11 cellular contexts compared by ENCODE assay signal in genomic region chr3:12830785-12831581, GRCh38.
DNase-seq lines count a peak whose midpoint lies in the region; ATAC-seq and TF ChIP-seq lines count a peak whose summit lies in the region.
"Had no signal": no experiment of that assay in that cellular context is flagged by ENCODE, and none has a peak within 500 bp of the region (broad histone marks: within the 10 kb centered on the region; RNA-seq: fewer than 3 reads in every experiment).

No MANE protein-coding gene starts in this region.

- H3K9me2 ChIP-seq in OCI-LY1 (ENCODE audit: low read depth, low read length): no peaks in the 10 kb centered on the region

- H3K4me3 Mint-ChIP-seq in activated T-cell treated with anti-CD3 and anti-CD28 coated beads, Interleukin-2, amount 50 U/mL, for 24 hours: no peak overlapping the region
- no peak overlapping the region for H3K4me3 Mint-ChIP-seq in stimulated activated effector memory CD8-positive, alpha-beta T cell treated with anti-CD3 and anti-CD28 coated beads, Interleukin-12 subunit alpha, Interleukin-12 subunit beta, amount 100 ng/mL, for 72 hours

- H3K4me2 ChIP-seq in OCI-LY1 (ENCODE audit: low read length): no peak overlapping the region

- H3K4me1 Mint-ChIP-seq in activated T-cell treated with anti-CD3 and anti-CD28 coated beads, Interleukin-2, amount 50 U/mL, for 24 hours (ENCODE audit: low read depth): peaks cover 8% of the 10 kb centered on the region
- peaks cover 14% of the 10 kb centered on the region for H3K4me1 Mint-ChIP-seq in stimulated activated effector memory CD8-positive, alpha-beta T cell treated with anti-CD3 and anti-CD28 coated beads, Interleukin-12 subunit alpha, Interleukin-12 subunit beta, amount 100 ng/mL, for 72 hours

- peak; percentile 14 for TF ChIP-seq CTCF in OCI-LY1 (IDR thresholded peaks at IDR 0.05; ENCODE audit: low read length)

- ATAC-seq in stimulated activated effector memory CD8-positive, alpha-beta T cell treated with anti-CD3 and anti-CD28 coated beads, Interleukin-12 subunit alpha, Interleukin-12 subunit beta, amount 100 ng/mL, for 72 hours: no peak
- ATAC-seq in GM18519 (IDR thresholded peaks at IDR 0.05; ENCODE audit: low FRiP score, unreplicated experiment): no peak

- no peak overlapping the region for H3K4me3 ChIP-seq in OCI-LY1 (ENCODE audit: low read depth, low read length, poor library complexity, severe bottlenecking)

- H3K36me3 Mint-ChIP-seq in activated T-cell treated with anti-CD3 and anti-CD28 coated beads, Interleukin-2, amount 50 U/mL, for 24 hours (ENCODE audit: low read depth): peaks cover 66% of the 10 kb centered on the region
- peaks cover 61% of the 10 kb centered on the region for H3K36me3 Mint-ChIP-seq in stimulated activated effector memory CD8-positive, alpha-beta T cell treated with anti-CD3 and anti-CD28 coated beads, Interleukin-12 subunit alpha, Interleukin-12 subunit beta, amount 100 ng/mL, for 72 hours

- H3K79me2 ChIP-seq in OCI-LY1 (ENCODE audit: insufficient read depth, low read length): no peaks in the 10 kb centered on the region

- no peaks in the 10 kb centered on the region for H4K20me1 ChIP-seq in OCI-LY1 (ENCODE audit: insufficient read depth, low read length)

- no peak overlapping the region for H3K9ac ChIP-seq in OCI-LY1 (ENCODE audit: low read length)

- H3K4me1 ChIP-seq in OCI-LY1 (ENCODE audit: insufficient read depth, low read length, severe bottlenecking): peaks cover 1% of the 10 kb centered on the region

- no peaks in the 10 kb centered on the region for H3K9me3 Mint-ChIP-seq in activated T-cell treated with anti-CD3 and anti-CD28 coated beads, Interleukin-2, amount 50 U/mL, for 24 hours
- H3K9me3 Mint-ChIP-seq in stimulated activated effector memory CD8-positive, alpha-beta T cell treated with anti-CD3 and anti-CD28 coated beads, Interleukin-12 subunit alpha, Interleukin-12 subunit beta, amount 100 ng/mL, for 72 hours: no peaks in the 10 kb centered on the region

- H3K9me3 ChIP-seq in OCI-LY1 (ENCODE audit: low read length): no peaks in the 10 kb centered on the region

- no peaks in the 10 kb centered on the region for H3F3A ChIP-seq in OCI-LY1 (ENCODE audit: insufficient read depth, low read length)

- no peaks in the 10 kb centered on the region for H3K27me3 ChIP-seq in OCI-LY1 (ENCODE audit: insufficient read depth, low read length)

- H3K27me3 Mint-ChIP-seq in activated T-cell treated with anti-CD3 and anti-CD28 coated beads, Interleukin-2, amount 50 U/mL, for 24 hours: no peaks in the 10 kb centered on the region
- H3K27me3 Mint-ChIP-seq: IgD-negative memory B cell had no signal

- H3K36me3 ChIP-seq in OCI-LY1 (ENCODE audit: insufficient read depth, low read length): peaks cover 56% of the 10 kb centered on the region

- no peak overlapping the region for H2AFZ ChIP-seq in OCI-LY1 (ENCODE audit: low read length)

- H3K27ac Mint-ChIP-seq in activated T-cell treated with anti-CD3 and anti-CD28 coated beads, Interleukin-2, amount 50 U/mL, for 24 hours: peak overlapping the region; percentile 73
- peak overlapping the region; percentile 87 for H3K27ac Mint-ChIP-seq in stimulated activated effector memory CD8-positive, alpha-beta T cell treated with anti-CD3 and anti-CD28 coated beads, Interleukin-12 subunit alpha, Interleukin-12 subunit beta, amount 100 ng/mL, for 72 hours

- no peak for DNase-seq in activated T-cell treated with anti-CD3 and anti-CD28 coated beads, Interleukin-2, amount 50 U/mL, for 24 hours
- DNase-seq in activated T-cell treated with anti-CD3 and anti-CD28 coated beads for 4 hours: no peak
- DNase-seq in epithelial cell of prostate (ENCODE audit: low read depth, low spot score): no peak
- DNase-seq in stimulated activated effector memory CD8-positive, alpha-beta T cell treated with anti-CD3 and anti-CD28 coated beads, Interleukin-12 subunit alpha, Interleukin-12 subunit beta, amount 100 ng/mL, for 72 hours (ENCODE audit: low spot score in 2 of 2): no peak
- DNase-seq in NCI-H526 (lab: John Stamatoyannopoulos, UW): no peak
- no peak for DNase-seq in SHP77 treated with DMSO at 0.1 percent for 48 hours (lab: John Stamatoyannopoulos, UW)
- DNase-seq: small intestine; stimulated activated CD8-positive, alpha-beta memory T cell treated with anti-CD3 and anti-CD28 coated beads, Interleukin-4, amount 100 ng/mL, for 48 hours had no signal

- H3K27ac ChIP-seq in OCI-LY1 (ENCODE audit: low read depth, low read length, poor library complexity, severe bottlenecking): no peak overlapping the region
- peak overlapping the region; percentile 91 for H3K27ac ChIP-seq in epithelial cell of prostate
